Comparison of ENCODE assay signal across 26 cellular contexts in the genomic region with DNA sequence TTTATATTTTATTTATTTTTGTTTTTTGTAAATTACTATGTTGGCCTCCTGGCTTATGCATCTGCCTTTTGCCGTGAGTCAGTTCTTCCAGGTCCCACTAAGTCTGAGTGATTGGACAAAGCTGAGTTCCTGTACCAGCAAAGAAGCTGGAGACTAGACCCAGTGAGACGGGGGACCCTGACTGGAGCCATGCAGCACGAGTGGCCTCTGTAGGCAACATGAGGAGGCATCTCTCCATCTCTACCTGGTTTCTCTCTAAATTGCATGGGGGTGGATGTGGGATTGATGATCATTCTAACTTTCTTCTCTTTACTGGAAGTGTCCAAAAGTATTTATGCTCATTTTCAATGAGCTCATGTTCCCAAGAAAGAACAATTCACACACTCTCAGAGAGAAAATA.
A peak's percentile ranks its signal among the peaks of the same experiment; 100 is the strongest.
DNase-seq lines count a peak whose midpoint lies in the region; ATAC-seq, FAIRE-seq and TF ChIP-seq lines count a peak whose summit lies in the region.
"Had no signal": no experiment of that assay in that cellular context is flagged by ENCODE, and none has a peak within 500 bp of the region (broad histone marks: within the 10 kb centered on the region; RNA-seq: fewer than 3 reads in every experiment).

No MANE protein-coding gene starts in this region.

- H3K4me3 ChIP-seq in Karpas-422 (ENCODE audit: low read length) (no peak overlapping the region), HepG2 (replicated peaks in 1 of 3; ENCODE audit: insufficient read depth in 1 of 3, low read depth in 2 of 3, low read length in 3 of 3) (no peak overlapping the region)
- H3K4me3 ChIP-seq: left ventricle myocardium inferior, pancreas, right lobe of liver, upper lobe of left lung had no signal

- no peak for FAIRE-seq in HepG2 (lab: Jason Lieb, UNC)
- FAIRE-seq: pancreas, TTC549 had no signal

- no peak overlapping the region for H3K27ac ChIP-seq in Karpas-422 (ENCODE audit: low read length)
- H3K27ac ChIP-seq in HepG2 (ENCODE audit: extremely low read length, insufficient read depth, low read length), result no peak overlapping the region
- no peak overlapping the region for H3K27ac ChIP-seq in substantia nigra (ENCODE audit: low read depth, low read length, poor library complexity, severe bottlenecking)
- H3K27ac ChIP-seq: 22Rv1, epithelial cell of prostate, left ventricle myocardium inferior, pancreas, right lobe of liver, upper lobe of left lung had no signal

- no peak for TF ChIP-seq RAD21 in HepG2 (CRISPR knock-in tag; IDR thresholded peaks at IDR 0.05)

- H3K4me2 ChIP-seq in Karpas-422 (ENCODE audit: low read depth, low read length, poor library complexity, severe bottlenecking) (no peak overlapping the region), HepG2 (ENCODE audit: low read depth, low read length) (no peak overlapping the region)

- BruUV-seq in HepG2 (replicated peaks; lab: Mats Ljungman, UMichigan), result no TSS peak

- TF ChIP-seq EP300 in HepG2 (IDR thresholded peaks at IDR 0.05; ENCODE audit: low read depth in 2 of 2, low read length in 2 of 2), result no peak
- no peak for TF ChIP-seq EP300 in HepG2 (CRISPR knock-in tag; IDR thresholded peaks at IDR 0.05; ENCODE audit: borderline replicate concordance)

- POLR2A ChIA-PET in HepG2 (lab: Yijun Ruan, JAX), result no interaction called here

- no peaks in the 10 kb centered on the region for H3K9me2 ChIP-seq in Karpas-422 (replicated peaks; ENCODE audit: insufficient read depth, low read length)

- 2% methylated on average over 3 of the region's 3 CpGs for WGBS in HepG2 (ENCODE audit: low lambda C conversion rate)

- TF ChIP-seq POLR2A in HepG2 (IDR thresholded peaks at IDR 0.05; ENCODE audit: insufficient read depth in 1 of 2, low read depth in 2 of 2, low read length in 2 of 2), result no peak

- H3K27me3 ChIP-seq in Karpas-422 (ENCODE audit: low read length) (no peaks in the 10 kb centered on the region), HepG2 (ENCODE audit: control insufficient read depth in 1 of 2, insufficient read depth in 2 of 2, low read length in 2 of 2) (no peaks in the 10 kb centered on the region)
- H3K27me3 ChIP-seq: pancreas, right lobe of liver, upper lobe of left lung had no signal

- H3K9ac ChIP-seq in Karpas-422 (ENCODE audit: low read length) (no peak overlapping the region), HepG2 (ENCODE audit: insufficient read depth, low read depth, low read length) (no peak overlapping the region)

- ATAC-seq in HepG2, result peak; percentile 60
- ATAC-seq: pancreas, T-cell had no signal

- no peaks in the 10 kb centered on the region for H3K9me3 ChIP-seq in Karpas-422 (ENCODE audit: low read length)
- no peaks in the 10 kb centered on the region for H3K9me3 ChIP-seq in HepG2 (ENCODE audit: low read length)
- H3K9me3 ChIP-seq: pancreas, right lobe of liver, upper lobe of left lung had no signal

- intact Hi-C loops in HepG2 (cut with micrococcal nuclease; ENCODE audit: unreplicated experiment), result loop anchor here (10.0 kb wide), 1 partner anchor 623 kb away; no protein-coding TSS in a partner anchor

- H4K20me1 ChIP-seq in Karpas-422 (ENCODE audit: insufficient read depth, low read depth, low read length) (no peaks in the 10 kb centered on the region), HepG2 (ENCODE audit: insufficient read depth, low read length) (no peaks in the 10 kb centered on the region)

- H3K4me1 ChIP-seq in Karpas-422 (ENCODE audit: low read length) (no peaks in the 10 kb centered on the region), HepG2 (ENCODE audit: insufficient read depth, low read length) (no peaks in the 10 kb centered on the region)
- H3K4me1 ChIP-seq: left ventricle myocardium inferior, pancreas, right lobe of liver, upper lobe of left lung had no signal

- in situ Hi-C loops in HepG2 (cut with HindIII; ENCODE audit: extremely low pct_ligation_motif_present, low pct_unique_long_range_greater_than_20kb), result no loop called here
- in situ Hi-C loops in G401 (cut with HindIII; ENCODE audit: low sequenced_read_pairs), result no loop called here

- CTCF ChIA-PET in HepG2 (lab: Yijun Ruan, JAX; ENCODE audit: low intra/inter-chr PET ratio, low total read pairs), result no interaction called here

- no peaks in the 10 kb centered on the region for H3K36me3 ChIP-seq in Karpas-422 (ENCODE audit: insufficient read depth, low read length)
- no peaks in the 10 kb centered on the region for H3K36me3 ChIP-seq in HepG2 (replicated peaks in 1 of 2; ENCODE audit: control insufficient read depth in 1 of 2, insufficient read depth in 2 of 2, low read length in 2 of 2)
- H3K36me3 ChIP-seq: left ventricle myocardium inferior, pancreas, right lobe of liver, upper lobe of left lung had no signal

- peak; percentile 6 for DNase-seq in DMS 273 (lab: John Stamatoyannopoulos, UW; ENCODE audit: unreplicated experiment)
- no peak for DNase-seq in DMS 273 treated with DMSO at 0.1 percent for 48 hours (lab: John Stamatoyannopoulos, UW)
- DNase-seq in Karpas-422, result peak; percentile 65
- DNase-seq in SK-N-DZ (ENCODE audit: low spot score), result peak; percentile 5
- peak; percentile 4 for DNase-seq in HepG2 (ENCODE audit: low spot score)
- no peak for DNase-seq in NCI-H345 treated with DMSO at 0.1 percent for 48 hours (lab: John Stamatoyannopoulos, UW; ENCODE audit: unreplicated experiment)
- no peak for DNase-seq in G401 (ENCODE audit: low spot score)
- no peak for DNase-seq in substantia nigra (lab: John Stamatoyannopoulos, UW)
- DNase-seq: activated CD4-positive, CD25-positive, alpha-beta regulatory T cell treated with anti-CD3 and anti-CD28 coated beads, Interleukin-2, amount 50 U/mL, for 72 hours; activated CD8-positive, alpha-beta memory T cell treated with anti-CD3 and anti-CD28 coated beads for 24 hours; activated naive CD4-positive, alpha-beta T cell treated with Interleukin-2 at 50 U/mL for 16 hours; activated T-cell treated with anti-CD3 and anti-CD28 coated beads, Interleukin-2, amount 50 U/mL, for 24 hours; AML-193; amygdala; foreskin melanocyte; hippocampal formation; left ventricle myocardium inferior; NCI-H1417 treated with DMSO at 0.1 percent for 48 hours; NCI-H510A treated with DMSO at 0.1 percent for 48 hours; pancreas; right lobe of liver; T-cell; upper lobe of left lung had no signal

- TF ChIP-seq CTCF in HepG2 (CRISPR knock-in tag; IDR thresholded peaks at IDR 0.05), result peak; percentile 44

- no peak overlapping the region for H2AFZ ChIP-seq in Karpas-422 (ENCODE audit: low read length)
- H2AFZ ChIP-seq in HepG2 (ENCODE audit: low read length), result no peak overlapping the region

- H3K79me2 ChIP-seq in Karpas-422 (ENCODE audit: low read length) (no peaks in the 10 kb centered on the region), HepG2 (ENCODE audit: insufficient read depth, low read length) (no peaks in the 10 kb centered on the region)

TF ChIP-seq in HepG2, 621 proteins besides CTCF, POLR2A, EP300 and RAD21:
- TF ChIP-seq MIER2 (CRISPR knock-in tag; IDR thresholded peaks at IDR 0.05) (no peak), SMYD3 (CRISPR knock-in tag; IDR thresholded peaks at IDR 0.05) (no peak), CEBPG (CRISPR knock-in tag; IDR thresholded peaks at IDR 0.05) (no peak), STAG1 (CRISPR knock-in tag; IDR thresholded peaks at IDR 0.05) (peak; percentile 53), ZNF333 (CRISPR knock-in tag; IDR thresholded peaks at IDR 0.05; ENCODE audit: borderline replicate concordance) (no peak)
- TF ChIP-seq, protein P1, sequence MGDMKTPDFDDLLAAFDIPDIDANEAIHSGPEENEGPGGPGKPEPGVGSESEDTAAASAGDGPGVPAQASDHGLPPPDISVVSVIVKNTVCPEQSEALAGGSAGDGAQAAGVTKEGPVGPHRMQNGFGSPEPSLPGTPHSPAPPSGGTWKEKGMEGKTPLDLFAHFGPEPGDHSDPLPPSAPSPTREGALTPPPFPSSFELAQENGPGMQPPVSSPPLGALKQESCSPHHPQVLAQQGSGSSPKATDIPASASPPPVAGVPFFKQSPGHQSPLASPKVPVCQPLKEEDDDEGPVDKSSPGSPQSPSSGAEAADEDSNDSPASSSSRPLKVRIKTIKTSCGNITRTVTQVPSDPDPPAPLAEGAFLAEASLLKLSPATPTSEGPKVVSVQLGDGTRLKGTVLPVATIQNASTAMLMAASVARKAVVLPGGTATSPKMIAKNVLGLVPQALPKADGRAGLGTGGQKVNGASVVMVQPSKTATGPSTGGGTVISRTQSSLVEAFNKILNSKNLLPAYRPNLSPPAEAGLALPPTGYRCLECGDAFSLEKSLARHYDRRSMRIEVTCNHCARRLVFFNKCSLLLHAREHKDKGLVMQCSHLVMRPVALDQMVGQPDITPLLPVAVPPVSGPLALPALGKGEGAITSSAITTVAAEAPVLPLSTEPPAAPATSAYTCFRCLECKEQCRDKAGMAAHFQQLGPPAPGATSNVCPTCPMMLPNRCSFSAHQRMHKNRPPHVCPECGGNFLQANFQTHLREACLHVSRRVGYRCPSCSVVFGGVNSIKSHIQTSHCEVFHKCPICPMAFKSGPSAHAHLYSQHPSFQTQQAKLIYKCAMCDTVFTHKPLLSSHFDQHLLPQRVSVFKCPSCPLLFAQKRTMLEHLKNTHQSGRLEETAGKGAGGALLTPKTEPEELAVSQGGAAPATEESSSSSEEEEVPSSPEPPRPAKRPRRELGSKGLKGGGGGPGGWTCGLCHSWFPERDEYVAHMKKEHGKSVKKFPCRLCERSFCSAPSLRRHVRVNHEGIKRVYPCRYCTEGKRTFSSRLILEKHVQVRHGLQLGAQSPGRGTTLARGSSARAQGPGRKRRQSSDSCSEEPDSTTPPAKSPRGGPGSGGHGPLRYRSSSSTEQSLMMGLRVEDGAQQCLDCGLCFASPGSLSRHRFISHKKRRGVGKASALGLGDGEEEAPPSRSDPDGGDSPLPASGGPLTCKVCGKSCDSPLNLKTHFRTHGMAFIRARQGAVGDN (CRISPR knock-in tag; IDR thresholded peaks at IDR 0.05), result no peak
- TF ChIP-seq, protein P2, sequence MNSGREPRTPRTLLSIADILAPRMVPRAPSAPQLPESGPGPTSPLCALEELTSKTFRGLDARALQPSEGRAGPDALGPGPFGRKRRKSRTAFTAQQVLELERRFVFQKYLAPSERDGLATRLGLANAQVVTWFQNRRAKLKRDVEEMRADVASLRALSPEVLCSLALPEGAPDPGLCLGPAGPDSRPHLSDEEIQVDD (CRISPR knock-in tag; IDR thresholded peaks at IDR 0.05; ENCODE audit: borderline replicate concordance), result no peak

Comparison
In these comparisons a context has a peak if more than half of its experiments do, and no peak if none do; other contexts are left out.
1. DNase-seq: peak in DMS 273 (single experiment), Karpas-422 (single experiment), SK-N-DZ (single experiment) and HepG2 (single experiment); none in DMS 273 treated with DMSO at 0.1 percent for 48 hours (single experiment), NCI-H345 treated with DMSO at 0.1 percent for 48 hours (single experiment), G401 (single experiment) and substantia nigra (0 of 49).